Comparison of ENCODE assay signal across 1 cellular context in the genomic region with DNA sequence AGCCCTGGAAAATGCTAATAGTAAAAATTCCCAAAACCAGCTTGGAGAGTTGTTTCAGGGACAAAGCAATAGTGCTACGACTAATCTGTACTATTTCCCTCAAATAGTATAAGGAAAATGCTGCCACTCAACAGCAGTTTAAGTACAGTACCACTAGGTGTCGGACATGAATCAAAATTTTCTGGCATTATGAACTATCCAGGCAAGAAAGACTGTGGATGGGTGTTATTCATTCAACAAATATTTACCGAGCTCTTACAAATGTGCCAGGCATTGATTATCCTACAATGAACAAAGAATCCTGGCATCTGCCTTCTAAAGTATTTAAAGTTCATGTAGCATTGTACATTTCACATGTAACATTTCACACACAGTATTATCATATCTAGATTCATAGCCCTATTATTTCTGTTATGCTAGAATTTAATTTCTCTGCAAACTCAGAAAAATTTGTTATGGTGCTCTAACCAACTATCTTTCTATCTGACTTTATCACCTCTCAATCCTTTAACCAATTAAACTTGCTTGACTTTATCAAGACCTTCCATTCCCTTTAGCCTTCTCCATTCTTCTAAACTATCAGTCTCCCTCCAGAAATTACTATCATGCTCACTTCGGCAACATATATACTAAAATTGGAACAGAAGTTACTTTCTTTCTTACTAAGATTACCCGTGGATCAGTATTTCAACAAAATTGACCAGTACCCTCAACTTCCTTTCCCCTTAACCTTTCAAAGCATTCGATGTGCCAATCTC.
TF ChIP-seq lines count a peak whose summit lies in the region.

No MANE protein-coding gene starts in this region.

TF ChIP-seq in HEK293, 187 proteins besides CTCF, POLR2A, EP300 and RAD21 (continued from another document):
- TF ChIP-seq, protein P1, sequence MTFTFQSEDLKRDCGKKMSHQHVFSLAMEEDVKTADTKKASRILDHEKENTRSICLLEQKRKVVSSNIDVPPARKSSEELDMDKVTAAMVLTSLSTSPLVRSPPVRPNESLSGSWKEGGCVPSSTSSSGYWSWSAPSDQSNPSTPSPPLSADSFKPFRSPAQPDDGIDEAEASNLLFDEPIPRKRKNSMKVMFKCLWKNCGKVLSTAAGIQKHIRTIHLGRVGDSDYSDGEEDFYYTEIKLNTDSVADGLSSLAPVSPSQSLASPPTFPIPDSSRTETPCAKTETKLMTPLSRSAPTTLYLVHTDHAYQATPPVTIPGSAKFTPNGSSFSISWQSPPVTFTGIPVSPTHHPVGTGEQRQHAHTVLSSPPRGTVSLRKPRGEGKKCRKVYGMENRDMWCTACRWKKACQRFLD (tag by site-specific recombination; IDR thresholded peaks at IDR 0.05) = no peak
- no peak for TF ChIP-seq KLF8 (tag by site-specific recombination; IDR thresholded peaks at IDR 0.05)
